ENCODE assay signal across 9 cellular contexts in genomic region chr20:64041781-64042771, GRCh38. TPM values are rescaled to one million over a fixed set of nuclear protein-coding genes. Genes with fewer than 3 reads are reported as not detected.
A peak's percentile ranks its signal among the peaks of the same experiment; 100 is the strongest.
DNase-seq lines count a peak whose midpoint lies in the region; ATAC-seq and TF ChIP-seq lines count a peak whose summit lies in the region.
"Had no signal": no experiment of that assay in that cellular context is flagged by ENCODE, and none has a peak within 500 bp of the region (broad histone marks: within the 10 kb centered on the region; RNA-seq: fewer than 3 reads in every experiment).

No MANE protein-coding gene starts in this region.

- H3K4me3 ChIP-seq in fibroblast of lung (replicated peaks in 1 of 4; ENCODE audit: control extremely low read depth in 1 of 4, insufficient read depth in 1 of 4, low read depth in 3 of 4, low read length in 4 of 4) = peak overlapping the region in 3 of 4 experiments; percentile 7 to 38 (median 23)

- H3K27ac ChIP-seq in fibroblast of lung (ENCODE audit: insufficient read depth, low read length) = no peak overlapping the region

- no peak for TF ChIP-seq CTCF in fibroblast of lung (conservative IDR thresholded peaks at IDR 0.05 in 1 of 2, IDR thresholded peaks at IDR 0.05 in 1 of 2; ENCODE audit: low read depth in 1 of 2, low read length in 2 of 2)

- H3K4me1 ChIP-seq in fibroblast of lung (ENCODE audit: control insufficient read depth, extremely low read depth, insufficient read depth, low read length) = no peaks in the 10 kb centered on the region

- no peaks in the 10 kb centered on the region for H3K9me3 Mint-ChIP-seq in stimulated activated naive B cell treated with anti-CD40 and anti-IgM and Interleukin-4, amounts not matched to agents 10 μg/mL and 1 μg/mL and 100 μg/mL, for 72 hours
- H3K9me3 Mint-ChIP-seq: nephron had no signal

- no peaks in the 10 kb centered on the region for H3K79me2 ChIP-seq in fibroblast of lung (ENCODE audit: control insufficient read depth, insufficient read depth, low read length)

- H3K36me3 ChIP-seq in fibroblast of lung (ENCODE audit: control insufficient read depth, insufficient read depth, low read length) = no peaks in the 10 kb centered on the region

- H3K9me3 ChIP-seq in fibroblast of lung (ENCODE audit: control insufficient read depth, insufficient read depth, low read depth, low read length) = no peaks in the 10 kb centered on the region

- peak overlapping the region; percentile 86 for H3K27ac Mint-ChIP-seq in stimulated activated naive B cell treated with anti-CD40 and anti-IgM and Interleukin-4, amounts not matched to agents 10 μg/mL and 1 μg/mL and 100 μg/mL, for 72 hours
- H3K27ac Mint-ChIP-seq: nephron had no signal

- no peak for ATAC-seq in stimulated activated naive B cell treated with anti-CD40 and anti-IgM and Interleukin-4, amounts not matched to agents 10 μg/mL and 1 μg/mL and 100 μg/mL, for 72 hours (replicated peaks)
- ATAC-seq in HG02623 (IDR thresholded peaks at IDR 0.05; ENCODE audit: unreplicated experiment) = no peak

- H3K27me3 Mint-ChIP-seq in stimulated activated naive B cell treated with anti-CD40 and anti-IgM and Interleukin-4, amounts not matched to agents 10 μg/mL and 1 μg/mL and 100 μg/mL, for 72 hours = peaks cover 30 to 61% of the 10 kb centered on the region in 2 donors

- no peaks in the 10 kb centered on the region for H3K36me3 Mint-ChIP-seq in stimulated activated naive B cell treated with anti-CD40 and anti-IgM and Interleukin-4, amounts not matched to agents 10 μg/mL and 1 μg/mL and 100 μg/mL, for 72 hours

- peak; percentile 28 for DNase-seq in NCI-H2196 (lab: John Stamatoyannopoulos, UW; ENCODE audit: unreplicated experiment)
- no peak for DNase-seq in NCI-H2196 treated with DMSO at 0.1 percent for 48 hours (lab: John Stamatoyannopoulos, UW; ENCODE audit: unreplicated experiment)
- DNase-seq in RPMI8226 = peak; percentile 58
- DNase-seq in fibroblast of lung (ENCODE audit: low read depth in 2 of 2) = no peak
- DNase-seq in stimulated activated naive B cell treated with anti-CD40 and anti-IgM and Interleukin-4, amounts not matched to agents 10 μg/mL and 1 μg/mL and 100 μg/mL, for 72 hours = no peak
- DNase-seq in SKM-1 treated with dmso at 0.1 percent for 144 hours (lab: John Stamatoyannopoulos, UW; ENCODE audit: unreplicated experiment) = no peak
- DNase-seq in T-helper 9 cell = no peak

- H4K20me1 ChIP-seq in fibroblast of lung (ENCODE audit: control insufficient read depth, extremely low read depth, insufficient read depth, low read length) = no peaks in the 10 kb centered on the region

- peaks cover 29% of the 10 kb centered on the region for H3K27me3 ChIP-seq in fibroblast of lung (ENCODE audit: control insufficient read depth, insufficient read depth, low read length)

- H3K4me2 ChIP-seq in fibroblast of lung (ENCODE audit: extremely low read depth, insufficient read depth, low read length) = peak overlapping the region; percentile 51

- H3K9ac ChIP-seq in fibroblast of lung (ENCODE audit: insufficient read depth, low read length) = no peak overlapping the region

- peaks cover 10 to 28% of the 10 kb centered on the region in 2 donors for H3K4me1 Mint-ChIP-seq in stimulated activated naive B cell treated with anti-CD40 and anti-IgM and Interleukin-4, amounts not matched to agents 10 μg/mL and 1 μg/mL and 100 μg/mL, for 72 hours
- H3K4me1 Mint-ChIP-seq: nephron had no signal

- no peak overlapping the region for H2AFZ ChIP-seq in fibroblast of lung (ENCODE audit: low read length)

- peak overlapping the region; percentile 78 to 85 for H3K4me3 Mint-ChIP-seq in stimulated activated naive B cell treated with anti-CD40 and anti-IgM and Interleukin-4, amounts not matched to agents 10 μg/mL and 1 μg/mL and 100 μg/mL, for 72 hours

RNA-seq across cellular contexts. Expression of gene C20orf204, which starts 6.1 kb away (rescaled TPM):
- 0.26 and 0.66 TPM in 2 replicates for total RNA-seq in fibroblast of lung
- polyA plus RNA-seq in fibroblast of lung = 0.02 TPM in 2 replicates
- polyA plus RNA-seq in fibroblast of lung (2012) = 0.13 TPM in 1 of 2 replicates, not detected in the other
- polyA minus RNA-seq in fibroblast of lung (ENCODE audit: low replicate concordance) = 0.19 TPM in 1 of 2 replicates, not detected in the other

RNA-seq across cellular contexts. Expression of gene SOX18, which starts 7.4 kb away (rescaled TPM):
- not detected in 2 replicates for total RNA-seq in fibroblast of lung
- polyA plus RNA-seq in fibroblast of lung = not detected in 2 replicates
- 0.15 TPM in 1 of 2 replicates, not detected in the other for polyA plus RNA-seq in fibroblast of lung (2012)
- polyA minus RNA-seq in fibroblast of lung (ENCODE audit: low replicate concordance) = not detected in 2 replicates

RNA-seq across cellular contexts. Expression of gene TCEA2, which starts 20.9 kb away (rescaled TPM):
- total RNA-seq in fibroblast of lung = 23.9 and 25.2 TPM in 2 replicates
- polyA plus RNA-seq in fibroblast of lung = 12.7 and 17.1 TPM in 2 replicates
- 38.9 and 43.2 TPM in 2 replicates for polyA plus RNA-seq in fibroblast of lung (2012)
- polyA minus RNA-seq in fibroblast of lung (ENCODE audit: low replicate concordance) = 26.2 and 46.1 TPM in 2 replicates

RNA-seq across cellular contexts. Expression of gene RGS19, which starts 37.2 kb away (rescaled TPM):
- 9.1 and 11.6 TPM in 2 replicates for total RNA-seq in fibroblast of lung
- polyA plus RNA-seq in fibroblast of lung = 5.5 and 5.8 TPM in 2 replicates
- polyA plus RNA-seq in fibroblast of lung (2012) = 8.9 and 9.8 TPM in 2 replicates
- 12.5 and 22.1 TPM in 2 replicates for polyA minus RNA-seq in fibroblast of lung (ENCODE audit: low replicate concordance)

RNA-seq across cellular contexts. Expression of gene OPRL1, which starts 37.8 kb away (rescaled TPM):
- total RNA-seq in fibroblast of lung = 2.6 and 4.1 TPM in 2 replicates
- 0.17 and 0.49 TPM in 2 replicates for polyA plus RNA-seq in fibroblast of lung
- polyA plus RNA-seq in fibroblast of lung (2012) = 0.47 and 0.96 TPM in 2 replicates
- polyA minus RNA-seq in fibroblast of lung (ENCODE audit: low replicate concordance) = 0.39 and 0.56 TPM in 2 replicates

Comparison
In these comparisons a context has a peak if more than half of its experiments do, and no peak if none do; other contexts are left out.
1. DNase-seq: peak in NCI-H2196 (single experiment) and RPMI8226 (single experiment); none in NCI-H2196 treated with DMSO at 0.1 percent for 48 hours (single experiment), fibroblast of lung (0 of 2), stimulated activated naive B cell treated with anti-CD40 and anti-IgM and Interleukin-4, amounts not matched to agents 10 μg/mL and 1 μg/mL and 100 μg/mL, for 72 hours (single experiment), SKM-1 treated with dmso at 0.1 percent for 144 hours (single experiment) and T-helper 9 cell (single experiment).